Comparison of ENCODE assay signal across 9 cellular contexts in the genomic region with DNA sequence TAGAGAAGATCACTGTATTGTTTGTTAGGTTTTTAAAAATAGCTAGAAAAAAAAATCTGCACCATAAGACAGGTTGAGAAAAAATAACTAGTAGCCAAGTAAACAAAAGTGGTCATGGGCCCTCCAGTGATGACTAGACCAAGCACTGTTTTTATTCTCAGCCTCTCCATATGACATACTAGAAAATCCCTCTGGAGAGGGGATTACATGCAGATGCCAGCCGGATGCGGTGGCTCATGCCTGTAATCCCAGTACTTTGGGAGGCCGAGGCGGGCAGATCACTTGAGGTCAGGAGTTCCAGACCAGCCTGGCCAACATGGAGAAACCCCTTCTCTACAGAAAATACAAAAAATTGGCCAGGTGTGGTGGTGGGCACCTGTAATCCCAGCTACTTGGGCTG. TPM values are rescaled to one million over a fixed set of nuclear protein-coding genes. Genes with fewer than 3 reads are reported as not detected.
"Had no signal": no experiment of that assay in that cellular context is flagged by ENCODE, and none has a peak within 500 bp of the region (broad histone marks: within the 10 kb centered on the region; RNA-seq: fewer than 3 reads in every experiment).

No MANE protein-coding gene starts in this region.

RNA-seq across cellular contexts. Expression of a gene that starts 25.5 kb away (rescaled TPM):
- total RNA-seq: dermis blood vessel endothelial cell, endothelial cell of umbilical vein, epithelial cell of proximal tubule, glomerular endothelial cell, kidney epithelial cell, left ventricle myocardium superior, lung microvascular endothelial cell, myocyte had no signal
- polyA plus RNA-seq: endothelial cell of umbilical vein, keratinocyte had no signal
